ENCODE assay signal across 12 cellular contexts in genomic region chr11:134277176-134278001, GRCh38. TPM values are rescaled to one million over a fixed set of nuclear protein-coding genes. Genes with fewer than 3 reads are reported as not detected.
A peak's percentile ranks its signal among the peaks of the same experiment; 100 is the strongest.
DNase-seq lines count a peak whose midpoint lies in the region; ATAC-seq, FAIRE-seq and TF ChIP-seq lines count a peak whose summit lies in the region.
"Had no signal": no experiment of that assay in that cellular context is flagged by ENCODE, and none has a peak within 500 bp of the region (broad histone marks: within the 10 kb centered on the region; RNA-seq: fewer than 3 reads in every experiment).

No MANE protein-coding gene starts in this region.

- peaks cover 4% of the 10 kb centered on the region for H3K4me1 Mint-ChIP-seq in astrocyte (ENCODE audit: low read depth, unreplicated experiment)

- H3K27me3 ChIP-seq in heart right ventricle: peaks cover 20 to 89% (median 82%) of the 10 kb centered on the region in 7 donors
- H3K27me3 ChIP-seq in heart left ventricle: peaks cover 39 to 89% (median 63%) of the 10 kb centered on the region in 9 donors
- H3K27me3 ChIP-seq in astrocyte (ENCODE audit: insufficient read depth, low read length): peaks cover 62% of the 10 kb centered on the region
- peaks cover 83% of the 10 kb centered on the region for H3K27me3 ChIP-seq in lower lobe of right lung (ENCODE audit: low read depth)
- H3K27me3 ChIP-seq in uterus: peaks cover 16 to 24% of the 10 kb centered on the region in 2 donors

- no peaks in the 10 kb centered on the region for H3K79me2 ChIP-seq in astrocyte (ENCODE audit: insufficient read depth, low read length)

- intact Hi-C loops in heart right ventricle (cut with DNase I): no loop called here
- intact Hi-C loops in heart left ventricle (cut with DNase I): no loop called here
- intact Hi-C loops in lower lobe of right lung (cut with DNase I): no loop called here
- intact Hi-C loops in uterus (cut with DNase I; ENCODE audit: low total_unique reads): no loop called here

- peak overlapping the region; percentile 44 for H3K27ac Mint-ChIP-seq in astrocyte (ENCODE audit: unreplicated experiment)

- no peak for ATAC-seq in heart right ventricle
- ATAC-seq in heart left ventricle: no peak
- no peak for ATAC-seq in lower lobe of right lung
- no peak for ATAC-seq in HG03342 (IDR thresholded peaks at IDR 0.05; ENCODE audit: unreplicated experiment)
- no peak for ATAC-seq in GM19463 (IDR thresholded peaks at IDR 0.05; ENCODE audit: unreplicated experiment)

- peaks cover 3% of the 10 kb centered on the region for H3K9me3 Mint-ChIP-seq in astrocyte (ENCODE audit: unreplicated experiment)

- TF ChIP-seq POLR2A in heart left ventricle (IDR thresholded peaks at IDR 0.05): no peak
- TF ChIP-seq POLR2A in uterus (IDR thresholded peaks at IDR 0.05): no peak

- no peak for FAIRE-seq in astrocyte (lab: Jason Lieb, UNC)

- H3K9me3 ChIP-seq in heart right ventricle: peaks cover 0 to 6% (median 0%) of the 10 kb centered on the region in 11 donors
- peaks cover 0 to 6% (median 0%) of the 10 kb centered on the region in 12 donors for H3K9me3 ChIP-seq in heart left ventricle
- peaks cover 7% of the 10 kb centered on the region for H3K9me3 ChIP-seq in astrocyte (ENCODE audit: insufficient read depth, low read depth, low read length)
- no peaks in the 10 kb centered on the region for H3K9me3 ChIP-seq in lower lobe of right lung
- H3K9me3 ChIP-seq in uterus: peaks cover 0 to 4% of the 10 kb centered on the region in 2 donors

- no peaks in the 10 kb centered on the region for H3K36me3 ChIP-seq in heart right ventricle
- H3K36me3 ChIP-seq in heart left ventricle: no peaks in the 10 kb centered on the region
- no peaks in the 10 kb centered on the region for H3K36me3 ChIP-seq in astrocyte (ENCODE audit: insufficient read depth, low read length)
- no peaks in the 10 kb centered on the region for H3K36me3 ChIP-seq in lower lobe of right lung
- H3K36me3 ChIP-seq in uterus: no peaks in the 10 kb centered on the region

- WGBS in heart right ventricle, 2 donors: 12 to 13% methylated on average over 36 of the region's 36 CpGs
- 11 to 16% (median 13%) methylated on average over 33 to 36 of the region's 36 CpGs for WGBS in heart left ventricle, 4 donors

- peaks cover 55% of the 10 kb centered on the region for H3K27me3 Mint-ChIP-seq in astrocyte (ENCODE audit: low read depth, unreplicated experiment)

- peak overlapping the region in 6 of 10 donors; percentile 16 to 55 (median 34) for H3K4me3 ChIP-seq in heart right ventricle
- peak overlapping the region in 4 of 12 donors; percentile 15 to 57 (median 38) for H3K4me3 ChIP-seq in heart left ventricle
- no peak overlapping the region for H3K4me3 ChIP-seq in astrocyte (ENCODE audit: insufficient read depth, low read depth, low read length)
- peak overlapping the region; percentile 47 for H3K4me3 ChIP-seq in lower lobe of right lung
- peak overlapping the region; percentile 13 to 19 for H3K4me3 ChIP-seq in uterus
- H3K4me3 ChIP-seq: lung had no signal

- no peaks in the 10 kb centered on the region for H3K36me3 Mint-ChIP-seq in astrocyte (ENCODE audit: low read depth, unreplicated experiment)

- H3K4me2 ChIP-seq in astrocyte (ENCODE audit: low read length): peak overlapping the region; percentile 81

- H2AFZ ChIP-seq in astrocyte (ENCODE audit: low read depth, low read length): peak overlapping the region; percentile 34

- peak overlapping the region; percentile 85 for H3K4me3 Mint-ChIP-seq in astrocyte (ENCODE audit: unreplicated experiment)

- no peaks in the 10 kb centered on the region for H4K20me1 ChIP-seq in astrocyte (ENCODE audit: insufficient read depth, low read length)

- no peak overlapping the region for H3K9ac ChIP-seq in astrocyte (ENCODE audit: low read length)

- H3K4me1 ChIP-seq in heart right ventricle (peaks cover 9 to 25% (median 19%) of the 10 kb centered on the region in 9 donors), heart left ventricle (peaks cover 0 to 21% (median 9%) of the 10 kb centered on the region in 12 donors), astrocyte (ENCODE audit: insufficient read depth, low read length) (peaks cover 10% of the 10 kb centered on the region), lower lobe of right lung (peaks cover 22% of the 10 kb centered on the region), uterus (peaks cover 0 to 16% of the 10 kb centered on the region in 2 donors)

- no peak for DNase-seq in heart right ventricle
- DNase-seq in heart left ventricle: no peak
- DNase-seq in astrocyte (ENCODE audit: low read depth): no peak
- no peak for DNase-seq in lower lobe of right lung
- no peak for DNase-seq in uterus
- no peak for DNase-seq in SW480 (ENCODE audit: low spot score)
- DNase-seq: effector CD4-positive, alpha-beta T cell; stimulated activated CD4-positive, alpha-beta T cell treated with anti-CD3 and anti-CD28 coated beads, Interleukin-2, amount 100 ng/mL, for 48 hours had no signal

- TF ChIP-seq CTCF in heart right ventricle (IDR thresholded peaks at IDR 0.05) (no peak), heart left ventricle (IDR thresholded peaks at IDR 0.05) (no peak), astrocyte (IDR thresholded peaks at IDR 0.05; ENCODE audit: insufficient read depth, low read depth, low read length) (no peak), lower lobe of right lung (IDR thresholded peaks at IDR 0.05) (no peak), uterus (IDR thresholded peaks at IDR 0.05) (no peak)

- H3K27ac ChIP-seq in heart right ventricle (no peak overlapping the region), heart left ventricle (no peak overlapping the region), astrocyte (ENCODE audit: low read depth, low read length) (no peak overlapping the region), lower lobe of right lung (no peak overlapping the region), uterus (peak overlapping the region; percentile 13 to 25)

RNA-seq across cellular contexts. Expression of gene GLB1L3, which starts 1.2 kb away (rescaled TPM):
- total RNA-seq in heart right ventricle (not detected), heart left ventricle (not detected), astrocyte (0.20 and 0.22 TPM in 2 replicates), lower lobe of right lung (0.27 TPM), uterus (1 to 10 TPM in 2 of 4 donors, not detected in 2; 1.4 to 7.2 TPM)
- polyA plus RNA-seq in heart right ventricle (not detected), heart left ventricle (not detected)
- total RNA-seq: LHCN-M2 had no signal

RNA-seq across cellular contexts. Expression of gene ACAD8, which starts 24.0 kb away (rescaled TPM):
- total RNA-seq in heart right ventricle (10 to 100 TPM; 26.6 to 52.2 (median 42.5) TPM), heart left ventricle (10 to 100 TPM; 23.2 to 48.2 (median 38.9) TPM), astrocyte (15.2 and 15.8 TPM in 2 replicates), lower lobe of right lung (33.9 TPM), uterus (10 to 100 TPM; 16.5 to 26.5 (median 21.5) TPM)
- polyA plus RNA-seq in heart right ventricle (10 to 100 TPM; 21.6 to 29.4 TPM), heart left ventricle (10 to 100 TPM; 21.0 to 37.1 TPM)

RNA-seq across cellular contexts. Expression of gene THYN1, which starts 24.2 kb away (rescaled TPM):
- 10 to 100 TPM; 32.2 to 47.5 (median 41.5) TPM for total RNA-seq in heart right ventricle
- polyA plus RNA-seq in heart right ventricle: 10 to 100 TPM; 48.8 to 49.5 TPM
- total RNA-seq in heart left ventricle: 10 to 100 TPM; 34.1 to 47.8 (median 41.9) TPM
- 10 to 100 TPM; 48.8 to 59.4 TPM for polyA plus RNA-seq in heart left ventricle
- total RNA-seq in astrocyte: 30.5 and 31.6 TPM in 2 replicates
- 33.7 TPM for total RNA-seq in lower lobe of right lung
- total RNA-seq in uterus: 100 to 1,000 TPM in 1 of 4 donors, 10 to 100 TPM in 3; 49.8 to 143 (median 53.6) TPM

RNA-seq across cellular contexts. Expression of gene VPS26B, which starts 52.9 kb away (rescaled TPM):
- total RNA-seq in heart right ventricle (10 to 100 TPM; 30.7 to 49.6 (median 35.3) TPM), heart left ventricle (10 to 100 TPM; 35.0 to 49.6 (median 37.8) TPM), astrocyte (46.6 and 47.8 TPM in 2 replicates), lower lobe of right lung (42.7 TPM), uterus (10 to 100 TPM; 10.6 to 46.5 (median 39.8) TPM)
- polyA plus RNA-seq in heart right ventricle (10 to 100 TPM; 19.9 to 24.6 TPM), heart left ventricle (10 to 100 TPM; 19.6 to 36.8 TPM)

RNA-seq across cellular contexts. Expression of gene NCAPD3, which starts 53.6 kb away (rescaled TPM):
- total RNA-seq in heart right ventricle (10 to 100 TPM in 8 of 10 donors, 1 to 10 TPM in 2; 7.2 to 16.7 (median 11.4) TPM), heart left ventricle (10 to 100 TPM in 6 of 9 donors, 1 to 10 TPM in 3; 9.4 to 18.8 (median 11.0) TPM), astrocyte (17.0 and 18.5 TPM in 2 replicates), lower lobe of right lung (17.6 TPM), uterus (10 to 100 TPM in 2 of 4 donors, 1 to 10 TPM in 2; 6.4 to 27.1 (median 9.9) TPM)
- polyA plus RNA-seq in heart right ventricle (1 to 10 TPM; 4.2 to 4.6 TPM), heart left ventricle (1 to 10 TPM; 4.7 to 9.8 TPM)

Comparison
In these comparisons a context has a peak if more than half of its experiments do, and no peak if none do; other contexts are left out.
1. H3K27ac ChIP-seq: peak in uterus (2 of 2); none in heart right ventricle (0 of 10), heart left ventricle (0 of 12), astrocyte (single experiment) and lower lobe of right lung (single experiment).